16 cellular contexts compared by ENCODE assay signal in the genomic region with DNA sequence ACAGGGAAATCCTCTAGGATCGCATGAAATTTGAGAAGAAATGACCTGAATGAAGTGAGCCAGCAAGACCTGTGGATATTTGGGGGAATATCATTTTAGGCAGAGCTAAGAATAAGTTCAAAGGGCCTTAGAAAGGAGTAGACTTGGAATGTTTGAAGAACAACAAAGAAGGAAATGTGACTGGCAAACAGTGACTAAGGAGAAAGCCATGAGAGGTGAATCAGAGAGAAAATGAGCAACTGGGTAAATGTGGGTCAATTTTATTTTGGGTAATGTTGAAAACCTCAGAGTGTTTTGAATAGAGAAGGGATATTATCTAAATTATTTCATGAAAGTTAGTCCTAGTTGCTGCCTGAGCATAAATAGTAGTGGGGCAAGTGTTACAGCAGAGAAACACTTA.
DNase-seq lines count a peak whose midpoint lies in the region; ATAC-seq and TF ChIP-seq lines count a peak whose summit lies in the region.
"Had no signal": no experiment of that assay in that cellular context is flagged by ENCODE, and none has a peak within 500 bp of the region (broad histone marks: within the 10 kb centered on the region; RNA-seq: fewer than 3 reads in every experiment).

No MANE protein-coding gene starts in this region.

- H4K20me1 ChIP-seq in GM23338 (replicated peaks; ENCODE audit: insufficient read depth), result no peaks in the 10 kb centered on the region

- H3K4me2 ChIP-seq in GM23338, result no peak overlapping the region

- DNase-seq in GM23338 (ENCODE audit: low spot score), result no peak
- DNase-seq in RWPE2 (ENCODE audit: low spot score), result no peak
- peak; percentile 33 for DNase-seq in fibroblast of the aortic adventitia (ENCODE audit: low read depth)
- no peak for DNase-seq in thoracic aorta (ENCODE audit: low spot score)
- DNase-seq in NCI-H2107 (lab: John Stamatoyannopoulos, UW), result no peak
- DNase-seq in Right ventricle myocardium inferior (ENCODE audit: missing footprints), result no peak
- DNase-seq in T-helper 1 cell, result no peak
- DNase-seq: activated B cell treated with CpG ODN at 0.5 μM for 24 hours; activated CD8-positive, alpha-beta memory T cell treated with anti-CD3 and anti-CD28 coated beads, Interleukin-2, amount 50 U/mL, for 48 hours; islet precursor cell; naive B cell; NCI-H187 treated with DMSO at 0.1 percent for 48 hours had no signal

- TF ChIP-seq CTCF in GM23338 (conservative IDR thresholded peaks at IDR 0.05; ENCODE audit: low read depth in 2 of 2), result no peak
- TF ChIP-seq CTCF in RWPE2 (IDR thresholded peaks at IDR 0.05; ENCODE audit: poor library complexity, severe bottlenecking), result no peak
- TF ChIP-seq CTCF in fibroblast of the aortic adventitia (IDR thresholded peaks at IDR 0.05; ENCODE audit: insufficient read depth, low read length), result no peak
- no peak for TF ChIP-seq CTCF in thoracic aorta (IDR thresholded peaks at IDR 0.05)

- no peak for ATAC-seq in GM23338
- peak; percentile 99 for ATAC-seq in RWPE2 (ENCODE audit: low read depth)
- peak; percentile 59 for ATAC-seq in thoracic aorta (ENCODE audit: insufficient number of reproducible peaks, low FRiP score, low read depth)
- no peak for ATAC-seq in Right ventricle myocardium inferior

- no peaks in the 10 kb centered on the region for H3K9me3 Mint-ChIP-seq in GM23338
- H3K9me3 Mint-ChIP-seq: activated B cell treated with CpG ODN at 0.5 μM for 24 hours; naive B cell; stimulated activated naive CD8-positive, alpha-beta T cell treated with anti-CD3 and anti-CD28 coated beads, Interleukin-15, Interleukin-2, amounts not matched to agents 100 ng/mL and 50 ng/mL, for 24 hours had no signal

- peaks cover 2% of the 10 kb centered on the region for H3K27me3 Mint-ChIP-seq in GM23338 (ENCODE audit: insufficient read depth, low read depth, poor library complexity)

- H3K36me3 Mint-ChIP-seq in GM23338 (ENCODE audit: low read depth), result no peaks in the 10 kb centered on the region
- H3K36me3 Mint-ChIP-seq: activated naive CD8-positive, alpha-beta T cell; naive B cell had no signal

- no peak overlapping the region for H3K27ac ChIP-seq in GM23338 (ENCODE audit: low read depth)
- H3K27ac ChIP-seq in RWPE2 (ENCODE audit: poor library complexity, severe bottlenecking), result peak overlapping the region; percentile 6
- H3K27ac ChIP-seq in thoracic aorta, result peak overlapping the region in 1 of 2 donors; percentile 50
- H3K27ac ChIP-seq: coronary artery, right atrium auricular region had no signal

- no peaks in the 10 kb centered on the region for H3K27me3 ChIP-seq in GM23338 (ENCODE audit: insufficient read depth)
- no peaks in the 10 kb centered on the region for H3K27me3 ChIP-seq in RWPE2 (ENCODE audit: insufficient read depth, poor library complexity, severe bottlenecking)
- no peaks in the 10 kb centered on the region for H3K27me3 ChIP-seq in thoracic aorta (replicated peaks; ENCODE audit: insufficient read depth)
- H3K27me3 ChIP-seq: right atrium auricular region had no signal

- H3K79me2 ChIP-seq in GM23338 (replicated peaks; ENCODE audit: insufficient read depth), result no peaks in the 10 kb centered on the region

- intact Hi-C loops in Right ventricle myocardium inferior (cut with DNase I), result no loop called here

- no peaks in the 10 kb centered on the region for H3K4me1 ChIP-seq in GM23338 (ENCODE audit: insufficient read depth)
- peaks cover 10% of the 10 kb centered on the region for H3K4me1 ChIP-seq in RWPE2 (ENCODE audit: insufficient read depth, poor library complexity, severe bottlenecking)
- H3K4me1 ChIP-seq in thoracic aorta (ENCODE audit: control insufficient read depth in 1 of 2, low read depth in 2 of 2), result peaks cover 10 to 11% of the 10 kb centered on the region in 2 donors
- H3K4me1 ChIP-seq: right atrium auricular region had no signal

- H3K4me3 ChIP-seq in GM23338 (no peak overlapping the region), RWPE2 (ENCODE audit: severe bottlenecking) (no peak overlapping the region), fibroblast of the aortic adventitia (ENCODE audit: low read depth, low read length) (no peak overlapping the region), thoracic aorta (no peak overlapping the region)
- H3K4me3 ChIP-seq: coronary artery, right atrium auricular region had no signal

- H3K27ac Mint-ChIP-seq in GM23338, result no peak overlapping the region
- H3K27ac Mint-ChIP-seq: activated B cell treated with CpG ODN at 0.5 μM for 24 hours; activated naive CD8-positive, alpha-beta T cell; naive B cell; stimulated activated naive CD8-positive, alpha-beta T cell treated with anti-CD3 and anti-CD28 coated beads, Interleukin-15, Interleukin-2, amounts not matched to agents 100 ng/mL and 50 ng/mL, for 24 hours had no signal

- no peaks in the 10 kb centered on the region for H3K4me1 Mint-ChIP-seq in GM23338
- H3K4me1 Mint-ChIP-seq: activated B cell treated with CpG ODN at 0.5 μM for 24 hours, naive B cell had no signal

- no peaks in the 10 kb centered on the region for H3K9me2 ChIP-seq in GM23338 (ENCODE audit: insufficient read depth)

- H3K4me3 Mint-ChIP-seq in GM23338, result no peak overlapping the region
- H3K4me3 Mint-ChIP-seq: activated B cell treated with CpG ODN at 0.5 μM for 24 hours; activated naive CD8-positive, alpha-beta T cell; naive B cell; stimulated activated naive CD8-positive, alpha-beta T cell treated with anti-CD3 and anti-CD28 coated beads, Interleukin-15, Interleukin-2, amounts not matched to agents 100 ng/mL and 50 ng/mL, for 24 hours had no signal

- H2AFZ ChIP-seq in GM23338, result peak overlapping the region; percentile 48; the same call in 1 of the 2 replicates

- H3K36me3 ChIP-seq in GM23338 (ENCODE audit: insufficient read depth), result no peaks in the 10 kb centered on the region
- H3K36me3 ChIP-seq in RWPE2 (ENCODE audit: low read depth), result no peaks in the 10 kb centered on the region
- no peaks in the 10 kb centered on the region for H3K36me3 ChIP-seq in thoracic aorta
- H3K36me3 ChIP-seq: right atrium auricular region had no signal

- no peaks in the 10 kb centered on the region for H3F3A ChIP-seq in GM23338 (replicated peaks; ENCODE audit: low read depth)

- no peaks in the 10 kb centered on the region for H3K9me3 ChIP-seq in RWPE2 (ENCODE audit: severe bottlenecking)
- H3K9me3 ChIP-seq in thoracic aorta, result no peaks in the 10 kb centered on the region
- H3K9me3 ChIP-seq: right atrium auricular region had no signal

TF ChIP-seq in GM23338, 12 proteins besides CTCF, POLR2A, EP300 and RAD21:
- TF ChIP-seq, protein P1, sequence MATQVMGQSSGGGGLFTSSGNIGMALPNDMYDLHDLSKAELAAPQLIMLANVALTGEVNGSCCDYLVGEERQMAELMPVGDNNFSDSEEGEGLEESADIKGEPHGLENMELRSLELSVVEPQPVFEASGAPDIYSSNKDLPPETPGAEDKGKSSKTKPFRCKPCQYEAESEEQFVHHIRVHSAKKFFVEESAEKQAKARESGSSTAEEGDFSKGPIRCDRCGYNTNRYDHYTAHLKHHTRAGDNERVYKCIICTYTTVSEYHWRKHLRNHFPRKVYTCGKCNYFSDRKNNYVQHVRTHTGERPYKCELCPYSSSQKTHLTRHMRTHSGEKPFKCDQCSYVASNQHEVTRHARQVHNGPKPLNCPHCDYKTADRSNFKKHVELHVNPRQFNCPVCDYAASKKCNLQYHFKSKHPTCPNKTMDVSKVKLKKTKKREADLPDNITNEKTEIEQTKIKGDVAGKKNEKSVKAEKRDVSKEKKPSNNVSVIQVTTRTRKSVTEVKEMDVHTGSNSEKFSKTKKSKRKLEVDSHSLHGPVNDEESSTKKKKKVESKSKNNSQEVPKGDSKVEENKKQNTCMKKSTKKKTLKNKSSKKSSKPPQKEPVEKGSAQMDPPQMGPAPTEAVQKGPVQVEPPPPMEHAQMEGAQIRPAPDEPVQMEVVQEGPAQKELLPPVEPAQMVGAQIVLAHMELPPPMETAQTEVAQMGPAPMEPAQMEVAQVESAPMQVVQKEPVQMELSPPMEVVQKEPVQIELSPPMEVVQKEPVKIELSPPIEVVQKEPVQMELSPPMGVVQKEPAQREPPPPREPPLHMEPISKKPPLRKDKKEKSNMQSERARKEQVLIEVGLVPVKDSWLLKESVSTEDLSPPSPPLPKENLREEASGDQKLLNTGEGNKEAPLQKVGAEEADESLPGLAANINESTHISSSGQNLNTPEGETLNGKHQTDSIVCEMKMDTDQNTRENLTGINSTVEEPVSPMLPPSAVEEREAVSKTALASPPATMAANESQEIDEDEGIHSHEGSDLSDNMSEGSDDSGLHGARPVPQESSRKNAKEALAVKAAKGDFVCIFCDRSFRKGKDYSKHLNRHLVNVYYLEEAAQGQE (IDR thresholded peaks at IDR 0.05; ENCODE audit: unreplicated experiment), result no peak
- TF ChIP-seq, protein P2, sequence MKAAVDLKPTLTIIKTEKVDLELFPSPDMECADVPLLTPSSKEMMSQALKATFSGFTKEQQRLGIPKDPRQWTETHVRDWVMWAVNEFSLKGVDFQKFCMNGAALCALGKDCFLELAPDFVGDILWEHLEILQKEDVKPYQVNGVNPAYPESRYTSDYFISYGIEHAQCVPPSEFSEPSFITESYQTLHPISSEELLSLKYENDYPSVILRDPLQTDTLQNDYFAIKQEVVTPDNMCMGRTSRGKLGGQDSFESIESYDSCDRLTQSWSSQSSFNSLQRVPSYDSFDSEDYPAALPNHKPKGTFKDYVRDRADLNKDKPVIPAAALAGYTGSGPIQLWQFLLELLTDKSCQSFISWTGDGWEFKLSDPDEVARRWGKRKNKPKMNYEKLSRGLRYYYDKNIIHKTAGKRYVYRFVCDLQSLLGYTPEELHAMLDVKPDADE (IDR thresholded peaks at IDR 0.05), result no peak
- TF ChIP-seq EZH2 (IDR thresholded peaks at IDR 0.05; ENCODE audit: low read depth, unreplicated experiment), result no peak
- TF ChIP-seq ZNF331 (CRISPR knock-in tag; IDR thresholded peaks at IDR 0.05; ENCODE audit: low read depth), result no peak
- no peak for TF ChIP-seq CREB1 (CRISPR knock-in tag; IDR thresholded peaks at IDR 0.05; ENCODE audit: low read depth)
- TF ChIP-seq EZH2phosphoT487 (IDR thresholded peaks at IDR 0.05; ENCODE audit: unreplicated experiment), result no peak

Comparison
In these comparisons a context has a peak if more than half of its experiments do, and no peak if none do; other contexts are left out.
1. ATAC-seq: peak in RWPE2 (single experiment) and thoracic aorta (single experiment); none in GM23338 (single experiment) and Right ventricle myocardium inferior (single experiment).